Comparison of ENCODE assay signal across 12 cellular contexts in the genomic region with DNA sequence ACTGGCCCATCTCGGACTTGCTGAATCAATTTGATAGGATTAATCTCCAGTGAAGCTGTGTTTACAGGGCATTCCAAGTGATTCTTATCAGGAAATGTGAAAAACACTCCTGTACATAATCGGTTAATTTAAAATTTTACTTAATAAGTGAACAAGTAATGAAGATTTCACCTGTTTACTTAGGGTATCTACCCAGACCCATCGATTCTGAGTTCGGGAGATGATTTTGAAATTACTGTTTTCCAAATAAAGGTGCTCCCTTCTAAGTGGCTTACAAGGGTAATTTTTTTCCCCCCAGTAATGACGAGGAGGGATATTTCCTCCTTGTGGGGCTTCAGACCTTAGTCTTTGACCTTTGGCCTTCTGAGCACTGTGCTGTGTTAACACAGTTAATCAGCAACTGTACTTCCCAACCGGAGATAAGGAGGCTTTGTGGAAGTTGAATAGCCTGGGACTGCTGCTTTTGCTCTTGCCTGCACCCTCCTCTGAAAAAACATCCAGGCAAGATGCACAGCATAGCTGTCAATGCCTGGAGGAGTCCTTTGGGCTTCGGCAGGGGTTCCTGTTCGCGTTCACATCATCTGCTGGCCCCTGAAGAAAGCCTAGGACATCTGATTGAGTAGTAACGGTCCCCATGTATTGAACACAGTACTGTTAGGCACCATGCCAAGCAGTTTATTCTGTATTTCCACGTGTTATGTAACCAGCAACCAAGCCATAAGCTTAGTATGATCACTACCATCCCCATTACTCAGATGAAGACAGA. TPM values are rescaled to one million over a fixed set of nuclear protein-coding genes. Genes with fewer than 3 reads are reported as not detected.
A peak's percentile ranks its signal among the peaks of the same experiment; 100 is the strongest.
DNase-seq lines count a peak whose midpoint lies in the region; ATAC-seq and TF ChIP-seq lines count a peak whose summit lies in the region.
"Had no signal": no experiment of that assay in that cellular context is flagged by ENCODE, and none has a peak within 500 bp of the region (broad histone marks: within the 10 kb centered on the region; RNA-seq: fewer than 3 reads in every experiment).

No MANE protein-coding gene starts in this region.

- in situ Hi-C loops in ACHN (cut with HindIII; ENCODE audit: low pct_ligation_motif_present, low pct_unique_long_range_greater_than_20kb, low sequenced_read_pairs), result no loop called here

- ATAC-seq in HCT116, result no peak
- ATAC-seq in activated naive CD8-positive, alpha-beta T cell treated with anti-CD3 and anti-CD28 coated beads, Interleukin-2, amount 50 U/mL, for 24 hours, result no peak
- ATAC-seq in right lobe of liver, result peak in 3 of 4 donors; percentile 2 to 22 (median 11)
- ATAC-seq in HG03460 (IDR thresholded peaks at IDR 0.05; ENCODE audit: unreplicated experiment), result no peak

- TF ChIP-seq POLR2A in HCT116 (IDR thresholded peaks at IDR 0.05; ENCODE audit: borderline replicate concordance, extremely low read depth, insufficient read depth, insufficient read length) (no peak), right lobe of liver (IDR thresholded peaks at IDR 0.05) (peak; percentile 22)

- DNase-seq in ACHN, result peak; percentile 69
- no peak for DNase-seq in HCT116 (ENCODE audit: low read depth, low spot score)
- DNase-seq in activated naive CD8-positive, alpha-beta T cell treated with anti-CD3 and anti-CD28 coated beads, Interleukin-2, amount 50 U/mL, for 24 hours, result no peak
- no peak for DNase-seq in right lobe of liver
- no peak for DNase-seq in AG08396 (ENCODE audit: low spot score)
- DNase-seq in NK-92 treated with Interleukin-12 subunit alpha and Interleukin-12 subunit beta, amount 100 ng/mL, for 24 hours (lab: John Stamatoyannopoulos, UW), result no peak
- DNase-seq in effector memory CD4-positive, alpha-beta T cell, result no peak
- DNase-seq: GDM1; hypothalamus; stimulated activated CD4-positive, alpha-beta T cell treated with anti-CD3 and anti-CD28 coated beads, Interleukin-2, amount 100 ng/mL, for 24 hours had no signal

- peak overlapping the region; percentile 90 for H3K4me3 Mint-ChIP-seq in activated naive CD8-positive, alpha-beta T cell treated with anti-CD3 and anti-CD28 coated beads, Interleukin-2, amount 50 U/mL, for 24 hours

- TF ChIP-seq RAD21 in HCT116 (IDR thresholded peaks at IDR 0.05; ENCODE audit: low read depth), result no peak

- H3K4me1 ChIP-seq in HCT116 (ENCODE audit: control insufficient read depth in 1 of 2, insufficient read depth in 2 of 2, low read length in 2 of 2) (peaks cover 14 to 17% of the 10 kb centered on the region in 2 experiments), right lobe of liver (peaks cover 0 to 67% (median 7%) of the 10 kb centered on the region in 4 donors)
- peaks cover 18% of the 10 kb centered on the region for H3K4me1 ChIP-seq in effector memory CD4-positive, alpha-beta T cell (ENCODE audit: control insufficient read depth, insufficient read depth, low read length, poor library complexity, severe bottlenecking)

- 0 out of 4 replicates have a peak, but pooled peaks cover 0 to 7% of the 10 kb centered on the region in 2 experiments for H3K36me3 ChIP-seq in HCT116 (ENCODE audit: control insufficient read depth in 1 of 2, insufficient read depth in 2 of 2, low read length in 2 of 2)
- no peaks in the 10 kb centered on the region for H3K36me3 ChIP-seq in right lobe of liver
- H3K36me3 ChIP-seq in effector memory CD4-positive, alpha-beta T cell (ENCODE audit: control insufficient read depth, insufficient read depth, low read length), result no peaks in the 10 kb centered on the region

- H3K4me1 Mint-ChIP-seq in activated naive CD8-positive, alpha-beta T cell treated with anti-CD3 and anti-CD28 coated beads, Interleukin-2, amount 50 U/mL, for 24 hours, result peaks cover 50% of the 10 kb centered on the region

- POLR2A ChIA-PET in HCT116 (lab: Charles Lee), result no interaction called here

- H3K27me3 ChIP-seq in HCT116 (ENCODE audit: insufficient read depth, low read length) (no peaks in the 10 kb centered on the region), right lobe of liver (no peaks in the 10 kb centered on the region)
- no peaks in the 10 kb centered on the region for H3K27me3 ChIP-seq in effector memory CD4-positive, alpha-beta T cell (replicated peaks; ENCODE audit: control insufficient read depth, insufficient read depth, low read length, poor library complexity, severe bottlenecking)

- intact Hi-C loops in HCT116 (cut with micrococcal nuclease) (no loop called here), right lobe of liver (cut with DNase I) (no loop called here)

- no peaks in the 10 kb centered on the region for H3K9me3 ChIP-seq in HCT116 (ENCODE audit: control insufficient read depth in 1 of 2, insufficient read depth in 1 of 2, low read depth in 1 of 2, low read length in 2 of 2)
- no peaks in the 10 kb centered on the region for H3K9me3 ChIP-seq in right lobe of liver
- H3K9me3 ChIP-seq in effector memory CD4-positive, alpha-beta T cell (ENCODE audit: control insufficient read depth, low read length), result no peaks in the 10 kb centered on the region

- H3K9ac ChIP-seq in HCT116 (ENCODE audit: low read length), result peak overlapping the region; percentile 69

- 0 out of 2 replicates have a peak overlapping the region, but pooled peaks have one; percentile 80 for H3K27ac ChIP-seq in HCT116 (ENCODE audit: low read depth, low read length)
- peak overlapping the region; percentile 53 to 86 (median 80) for H3K27ac ChIP-seq in right lobe of liver
- H3K27ac ChIP-seq in effector memory CD4-positive, alpha-beta T cell (ENCODE audit: insufficient read depth, low read length, poor library complexity, severe bottlenecking), result no peak overlapping the region
- H3K27ac ChIP-seq: HL-60 had no signal

- H3K27ac Mint-ChIP-seq in activated naive CD8-positive, alpha-beta T cell treated with anti-CD3 and anti-CD28 coated beads, Interleukin-2, amount 50 U/mL, for 24 hours, result no peak overlapping the region

- H3K36me3 Mint-ChIP-seq in activated naive CD8-positive, alpha-beta T cell treated with anti-CD3 and anti-CD28 coated beads, Interleukin-2, amount 50 U/mL, for 24 hours (ENCODE audit: low read depth), result peaks cover 2% of the 10 kb centered on the region

- CTCF ChIA-PET in HCT116 (lab: Charles Lee), result no interaction called here

- BruUV-seq in HCT116 (replicated peaks; lab: Mats Ljungman, UMichigan), result no TSS peak

- no peak overlapping the region for H2AFZ ChIP-seq in HCT116 (ENCODE audit: low read depth, low read length, poor library complexity, severe bottlenecking)

- RAD21 ChIA-PET in HCT116 (lab: Charles Lee; ENCODE audit: low non-redundant PET in 1 of 2, low total read pairs in 2 of 2, uncharacterized antibody in 2 of 2, unreplicated experiment in 2 of 2), result no interaction called here

- 28% methylated on average over 11 of the region's 11 CpGs for WGBS in right lobe of liver (ENCODE audit: insufficient coverage, low coverage, low lambda C conversion rate, missing lambda C conversion rate)

- H3K4me3 ChIP-seq in HCT116 (replicated peaks in 1 of 2; ENCODE audit: low read depth in 1 of 2, low read length in 2 of 2) (peak overlapping the region; percentile 90 to 98), right lobe of liver (peak overlapping the region; percentile 96 to 99 (median 98))
- H3K4me3 ChIP-seq in effector memory CD4-positive, alpha-beta T cell (ENCODE audit: insufficient read depth, low read depth, low read length, poor library complexity, severe bottlenecking), result no peak overlapping the region

- H3K9me2 ChIP-seq in HCT116 (ENCODE audit: insufficient read depth), result no peaks in the 10 kb centered on the region

- no peaks in the 10 kb centered on the region for H3K9me3 Mint-ChIP-seq in activated naive CD8-positive, alpha-beta T cell treated with anti-CD3 and anti-CD28 coated beads, Interleukin-2, amount 50 U/mL, for 24 hours

- H3K4me2 ChIP-seq in HCT116 (ENCODE audit: low read length), result peak overlapping the region; percentile 73

- TF ChIP-seq CTCF in HCT116 (IDR thresholded peaks at IDR 0.05 in 2 of 3, conservative IDR thresholded peaks at IDR 0.05 in 1 of 3; ENCODE audit: borderline replicate concordance in 1 of 3, insufficient read depth in 1 of 3, low read depth in 2 of 3, low read length in 2 of 3) (no peak), right lobe of liver (IDR thresholded peaks at IDR 0.05) (no peak)

- H3K27me3 Mint-ChIP-seq in activated naive CD8-positive, alpha-beta T cell treated with anti-CD3 and anti-CD28 coated beads, Interleukin-2, amount 50 U/mL, for 24 hours, result no peaks in the 10 kb centered on the region

- H3K79me2 ChIP-seq in HCT116 (ENCODE audit: insufficient read depth, low read length), result peaks cover 33% of the 10 kb centered on the region

- peaks cover 5% of the 10 kb centered on the region; the same call in 1 of the 2 replicates for H4K20me1 ChIP-seq in HCT116 (ENCODE audit: insufficient read depth)

TF ChIP-seq in HCT116, 20 proteins besides CTCF, POLR2A, EP300 and RAD21 (continues in another document):
- TF ChIP-seq SIN3A (IDR thresholded peaks at IDR 0.05; ENCODE audit: low read depth) (no peak), YY1 (IDR thresholded peaks at IDR 0.05; ENCODE audit: extremely low read depth, insufficient replicate concordance, low read depth, low read length) (no peak)

RNA-seq across cellular contexts. Expression of a gene that starts 1.8 kb away (rescaled TPM):
- 25.8 TPM for total RNA-seq in HCT116 (2021; ENCODE audit: unreplicated experiment)
- 22.7 and 27.1 TPM in 2 replicates for polyA plus RNA-seq in HCT116 (2012)
- total RNA-seq in right lobe of liver, result 10 to 100 TPM; 25.5 to 96.5 (median 36.0) TPM

RNA-seq across cellular contexts. Expression of a gene that starts 2.2 kb away (rescaled TPM):
- total RNA-seq in HCT116 (2021; ENCODE audit: unreplicated experiment) (39.1 TPM), right lobe of liver (100 to 1,000 TPM in 4 of 6 experiments, 10 to 100 TPM in 2; 77.9 to 161 (median 143) TPM)
- 67.6 and 75.7 TPM in 2 replicates for polyA plus RNA-seq in HCT116 (2012)

RNA-seq across cellular contexts. Expression of a gene that starts 35.3 kb away (rescaled TPM):
- total RNA-seq in HCT116 (2021; ENCODE audit: unreplicated experiment), result 0.10 TPM
- polyA plus RNA-seq in HCT116 (2012), result 0.08 and 0.09 TPM in 2 replicates
- total RNA-seq in right lobe of liver, result 100 to 1,000 TPM in 1 of 6 experiments, 10 to 100 TPM in 5; 38.7 to 124 (median 85.3) TPM

RNA-seq across cellular contexts. Expression of a gene that starts 43.1 kb away (rescaled TPM):
- total RNA-seq in HCT116 (2021; ENCODE audit: unreplicated experiment) (0.59 TPM), right lobe of liver (under 1 TPM in 2 of 6 experiments, not detected in 4; 0.39 to 0.40 TPM)
- polyA plus RNA-seq in HCT116 (2012), result 0.21 and 0.36 TPM in 2 replicates

RNA-seq across cellular contexts. Expression of a gene that starts 46.1 kb away (rescaled TPM):
- total RNA-seq in HCT116 (2021; ENCODE audit: unreplicated experiment) (103 TPM), right lobe of liver (10 to 100 TPM; 21.1 to 90.3 (median 32.6) TPM)
- polyA plus RNA-seq in HCT116 (2012), result 75.2 and 77.9 TPM in 2 replicates

Comparison
In these comparisons a context has a peak if more than half of its experiments do, and no peak if none do; other contexts are left out.
1. ATAC-seq: peak in right lobe of liver (3 of 4); none in HCT116 (single experiment), activated naive CD8-positive, alpha-beta T cell treated with anti-CD3 and anti-CD28 coated beads, Interleukin-2, amount 50 U/mL, for 24 hours (single experiment) and HG03460 (single experiment).
2. RNA of a gene that starts 35.3 kb away (total RNA-seq): 38.7 to 124 TPM in right lobe of liver; 0.10 TPM in HCT116 (single experiment); every median in the first group is over 10 times any median in the second.